In genomic region chr2:20539133-20539719, GRCh38 we compare ENCODE assay signal across 15 cellular contexts.
DNase-seq lines count a peak whose midpoint lies in the region; ATAC-seq and TF ChIP-seq lines count a peak whose summit lies in the region.
"Had no signal": no experiment of that assay in that cellular context is flagged by ENCODE, and none has a peak within 500 bp of the region (broad histone marks: within the 10 kb centered on the region; RNA-seq: fewer than 3 reads in every experiment).

No MANE protein-coding gene starts in this region.

- peaks cover 79% of the 10 kb centered on the region for H3K4me1 ChIP-seq in psoas muscle
- H3K4me1 ChIP-seq: parathyroid adenoma had no signal

- peaks cover 5% of the 10 kb centered on the region for H3K36me3 Mint-ChIP-seq in endothelial cell (ENCODE audit: low read depth, unreplicated experiment)
- H3K36me3 Mint-ChIP-seq: memory B cell had no signal

- DNase-seq in LHCN-M2 (ENCODE audit: low read depth) (peak; percentile 31), fibroblast of mammary gland (ENCODE audit: low read depth) (peak; percentile 51), psoas muscle (peak; percentile 48 to 63), endothelial cell (ENCODE audit: low spot score) (no peak), NCI-H226 (no peak), CD1c-positive myeloid dendritic cell (ENCODE audit: extremely low spot score) (no peak), putamen (ENCODE audit: low spot score) (no peak)
- DNase-seq: BE2C; esophagus squamous epithelium; stimulated activated CD4-positive, alpha-beta T cell treated with anti-CD3 and anti-CD28 coated beads, Interleukin-1b, Interleukin-23, amount 100 ng/mL, for 48 hours; stimulated activated CD8-positive, alpha-beta memory T cell treated with anti-CD3 and anti-CD28 coated beads, Interleukin-4, amount 100 ng/mL, for 48 hours had no signal

- intact Hi-C loops in psoas muscle (cut with DNase I) = loop anchor here (2.0 to 5.0 kb wide), 3 partner anchors 80 to 92 kb away; partner anchors contain the start of gene RHOB (in 1 of the 2)

- H3K4me3 ChIP-seq in fibroblast of mammary gland (ENCODE audit: control insufficient read depth, low read depth, low read length) (no peak overlapping the region), psoas muscle (no peak overlapping the region)
- H3K4me3 ChIP-seq: esophagus squamous epithelium had no signal

- TF ChIP-seq CTCF in C4-2B (conservative IDR thresholded peaks at IDR 0.05) (no peak), fibroblast of mammary gland (conservative IDR thresholded peaks at IDR 0.05; ENCODE audit: control insufficient read depth, insufficient read depth, low read depth, low read length) (no peak), psoas muscle (IDR thresholded peaks at IDR 0.05) (no peak), endothelial cell (IDR thresholded peaks at IDR 0.05; ENCODE audit: unreplicated experiment) (no peak)

- peak; percentile 4 to 49 (median 42) for ATAC-seq in psoas muscle
- ATAC-seq: activated CD4-positive, CD25-positive, alpha-beta regulatory T cell treated with anti-CD3 and anti-CD28 coated beads, Interleukin-2, amount 50 U/mL, for 24 hours had no signal

- H3K27me3 Mint-ChIP-seq in endothelial cell (ENCODE audit: unreplicated experiment) = peaks cover 7% of the 10 kb centered on the region

- no peaks in the 10 kb centered on the region for H3K36me3 ChIP-seq in psoas muscle (ENCODE audit: insufficient read depth in 1 of 2, low read depth in 1 of 2)
- H3K36me3 ChIP-seq: BE2C, esophagus squamous epithelium had no signal

- H3K4me1 Mint-ChIP-seq in endothelial cell (ENCODE audit: unreplicated experiment) = peaks cover 2% of the 10 kb centered on the region
- H3K4me1 Mint-ChIP-seq: memory B cell had no signal

- H3K9me3 Mint-ChIP-seq in endothelial cell (ENCODE audit: unreplicated experiment) = no peaks in the 10 kb centered on the region
- H3K9me3 Mint-ChIP-seq: memory B cell had no signal

- H3K27ac Mint-ChIP-seq in endothelial cell (ENCODE audit: unreplicated experiment) = no peak overlapping the region
- H3K27ac Mint-ChIP-seq: memory B cell had no signal

- no peaks in the 10 kb centered on the region for H3K27me3 ChIP-seq in psoas muscle (ENCODE audit: insufficient read depth in 3 of 3, low read length in 2 of 3)
- H3K27me3 ChIP-seq: BE2C, esophagus squamous epithelium had no signal

- no peaks in the 10 kb centered on the region for H3K9me3 ChIP-seq in psoas muscle
- H3K9me3 ChIP-seq: BE2C, esophagus squamous epithelium had no signal

- WGBS in psoas muscle, 3 donors = 43 to 71% (median 55%) methylated on average over 6 of the region's 6 CpGs

- H3K27ac ChIP-seq in C4-2B = peak overlapping the region; percentile 8; the same call in 1 of the 2 replicates
- peak overlapping the region; percentile 96 for H3K27ac ChIP-seq in psoas muscle
- H3K27ac ChIP-seq: parathyroid adenoma had no signal

- H3K4me3 Mint-ChIP-seq in endothelial cell (ENCODE audit: unreplicated experiment) = no peak overlapping the region
- H3K4me3 Mint-ChIP-seq: memory B cell had no signal

Comparison
In these comparisons a context has a peak if more than half of its experiments do, and no peak if none do; other contexts are left out.
1. DNase-seq: peak in LHCN-M2 (single experiment), fibroblast of mammary gland (single experiment) and psoas muscle (2 of 2); none in endothelial cell (single experiment), NCI-H226 (single experiment), CD1c-positive myeloid dendritic cell (single experiment) and putamen (single experiment).